8 cellular contexts compared by ENCODE assay signal in the genomic region with DNA sequence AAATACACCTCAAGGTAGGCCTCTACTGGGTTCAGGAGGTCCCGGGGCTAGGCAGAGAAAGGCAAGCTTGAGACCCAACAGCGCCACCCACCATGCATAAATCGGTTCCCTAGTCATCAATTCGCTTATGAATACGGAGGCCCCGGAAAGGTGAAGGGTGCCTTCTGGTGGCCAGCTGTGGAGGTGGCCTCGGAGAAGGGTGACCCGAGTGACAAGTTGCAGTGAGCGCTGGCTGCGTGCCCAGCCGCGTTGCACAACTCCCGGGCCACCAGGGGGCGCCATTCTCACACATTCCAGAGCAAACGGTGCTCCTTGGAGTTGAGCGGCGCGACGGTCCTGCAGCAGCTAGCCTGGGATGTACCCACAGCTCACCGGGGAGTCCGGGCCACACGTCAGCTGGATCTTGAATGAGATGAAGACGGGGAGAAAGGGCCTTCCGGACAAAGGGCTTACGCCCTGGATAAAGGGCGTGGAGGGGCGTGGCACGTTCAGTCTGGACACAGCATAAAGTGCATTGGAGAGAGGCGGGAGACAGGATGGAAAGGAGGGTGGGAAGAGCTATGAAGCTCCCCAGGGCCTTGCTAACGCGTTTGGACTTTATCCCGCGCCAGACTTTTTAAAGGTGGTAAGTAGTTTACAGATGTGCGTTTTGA. TPM values are rescaled to one million over a fixed set of nuclear protein-coding genes. Genes with fewer than 3 reads are reported as not detected.
DNase-seq lines count a peak whose midpoint lies in the region; ATAC-seq and TF ChIP-seq lines count a peak whose summit lies in the region.

No MANE protein-coding gene starts in this region.

- intact Hi-C loops in dorsolateral prefrontal cortex (cut with DNase I) (loop anchor here in 1 of 2 donors (2.0 to 5.0 kb wide), 6 partner anchors 21 to 431 kb away; partner anchors contain the start of gene TMSB10), lower lobe of right lung (cut with DNase I) (no loop called here)

- TF ChIP-seq CTCF in dorsolateral prefrontal cortex (IDR thresholded peaks at IDR 0.05 in 54 of 56, conservative IDR thresholded peaks at IDR 0.05 in 2 of 56; ENCODE audit: low read depth in 1 of 56, partially characterized antibody in 56 of 56) (peak; percentile 79 to 99 (median 95)), lower lobe of right lung (IDR thresholded peaks at IDR 0.05) (peak; percentile 99)

- no peaks in the 10 kb centered on the region for H3K36me3 Mint-ChIP-seq in CD4-positive, CD25-positive, alpha-beta regulatory T cell

- peak; percentile 93 to 98 (median 96) for DNase-seq in CD4-positive, CD25-positive, alpha-beta regulatory T cell
- DNase-seq in NCI-H748 (lab: John Stamatoyannopoulos, UW; ENCODE audit: unreplicated experiment), result peak; percentile 87
- peak; percentile 99 for DNase-seq in activated CD4-positive, alpha-beta T cell treated with anti-CD3 and anti-CD28 coated beads, Interleukin-2, amount 50 U/mL, for 1 hour
- DNase-seq in dorsolateral prefrontal cortex, result peak; percentile 82 to 97 (median 92)
- DNase-seq in lower lobe of right lung, result peak; percentile 97
- DNase-seq in stimulated activated CD4-positive, alpha-beta T cell treated with anti-CD3 and anti-CD28 coated beads, TNF-alpha, amount 100 ng/mL, for 48 hours (ENCODE audit: low read depth in 3 of 3), result peak; percentile 98 to 100 (median 99)

- peak overlapping the region; percentile 95 to 100 (median 97) for H3K27ac Mint-ChIP-seq in CD4-positive, CD25-positive, alpha-beta regulatory T cell

- H3K36me3 ChIP-seq in CD4-positive, CD25-positive, alpha-beta regulatory T cell (ENCODE audit: control insufficient read depth, insufficient read depth, low read length), result no peaks in the 10 kb centered on the region
- H3K36me3 ChIP-seq in lower lobe of right lung, result no peaks in the 10 kb centered on the region

- H3K27ac ChIP-seq in CD4-positive, CD25-positive, alpha-beta regulatory T cell (ENCODE audit: insufficient read depth, low read length, poor library complexity, severe bottlenecking), result peak overlapping the region; percentile 82
- H3K27ac ChIP-seq in dorsolateral prefrontal cortex, result peak overlapping the region in 8 of 59 donors; percentile 5 to 78 (median 19)
- H3K27ac ChIP-seq in lower lobe of right lung, result peak overlapping the region; percentile 73

- ATAC-seq in CD4-positive, CD25-positive, alpha-beta regulatory T cell (ENCODE audit: low read depth in 2 of 2), result peak; percentile 83 to 87
- ATAC-seq in GM19397 (IDR thresholded peaks at IDR 0.05; ENCODE audit: unreplicated experiment) (peak; percentile 82), HG03558 (IDR thresholded peaks at IDR 0.05; ENCODE audit: extremely low read depth, unreplicated experiment) (peak; percentile 71), lower lobe of right lung (peak; percentile 93 to 96)

- no peaks in the 10 kb centered on the region for H3K9me3 ChIP-seq in CD4-positive, CD25-positive, alpha-beta regulatory T cell (ENCODE audit: control insufficient read depth in 2 of 2, low read length in 2 of 2)
- no peaks in the 10 kb centered on the region for H3K9me3 ChIP-seq in lower lobe of right lung

- peak overlapping the region; percentile 83 for H3K4me3 ChIP-seq in CD4-positive, CD25-positive, alpha-beta regulatory T cell (ENCODE audit: low read depth, low read length)
- peak overlapping the region in 58 of 59 donors; percentile 27 to 74 (median 54) for H3K4me3 ChIP-seq in dorsolateral prefrontal cortex
- H3K4me3 ChIP-seq in lower lobe of right lung, result peak overlapping the region; percentile 50

- no peaks in the 10 kb centered on the region for H3K27me3 Mint-ChIP-seq in CD4-positive, CD25-positive, alpha-beta regulatory T cell

- H3K27me3 ChIP-seq in CD4-positive, CD25-positive, alpha-beta regulatory T cell (ENCODE audit: control insufficient read depth, insufficient read depth, low read length), result no peaks in the 10 kb centered on the region
- H3K27me3 ChIP-seq in dorsolateral prefrontal cortex (no peaks in the 10 kb centered on the region), lower lobe of right lung (ENCODE audit: low read depth) (no peaks in the 10 kb centered on the region)

- peaks cover 0 to 3% (median 0%) of the 10 kb centered on the region in 7 donors for H3K9me3 Mint-ChIP-seq in CD4-positive, CD25-positive, alpha-beta regulatory T cell

- peaks cover 58% of the 10 kb centered on the region for H3K4me1 ChIP-seq in CD4-positive, CD25-positive, alpha-beta regulatory T cell (ENCODE audit: control insufficient read depth, insufficient read depth, low read length, poor library complexity, severe bottlenecking)
- H3K4me1 ChIP-seq in lower lobe of right lung, result peaks cover 38% of the 10 kb centered on the region

- peak overlapping the region; percentile 95 to 98 (median 97) for H3K4me3 Mint-ChIP-seq in CD4-positive, CD25-positive, alpha-beta regulatory T cell

- peaks cover 22 to 59% (median 41%) of the 10 kb centered on the region in 4 donors for H3K4me1 Mint-ChIP-seq in CD4-positive, CD25-positive, alpha-beta regulatory T cell

RNA-seq across cellular contexts. Expression of gene TMSB10, which starts 20.4 kb away (rescaled TPM):
- 2,468 TPM for total RNA-seq in CD4-positive, CD25-positive, alpha-beta regulatory T cell
- polyA plus RNA-seq in CD4-positive, CD25-positive, alpha-beta regulatory T cell, result over 10,000 TPM in 1 of 4 donors, 1,000 to 10,000 TPM in 3; 7,086 to 10,693 (median 8,015) TPM
- 1,000 to 10,000 TPM in 44 of 120 experiments, 100 to 1,000 TPM in 76; 441 to 1,542 (median 928) TPM for total RNA-seq in dorsolateral prefrontal cortex
- total RNA-seq in lower lobe of right lung, result 1,739 TPM

RNA-seq across cellular contexts. Expression of gene TRABD2A, which starts 45.0 kb away (rescaled TPM):
- total RNA-seq in CD4-positive, CD25-positive, alpha-beta regulatory T cell, result 48.8 TPM
- 10 to 100 TPM; 32.9 to 41.2 (median 38.7) TPM for polyA plus RNA-seq in CD4-positive, CD25-positive, alpha-beta regulatory T cell
- total RNA-seq in dorsolateral prefrontal cortex (10 to 100 TPM in 61 of 120 experiments, 1 to 10 TPM in 59; 3.6 to 26.3 (median 10.1) TPM), lower lobe of right lung (5.4 TPM)

RNA-seq across cellular contexts. Expression of gene KCMF1, which starts 45.1 kb away (rescaled TPM):
- total RNA-seq in CD4-positive, CD25-positive, alpha-beta regulatory T cell, result 80.0 TPM
- 10 to 100 TPM; 21.3 to 41.8 (median 28.5) TPM for polyA plus RNA-seq in CD4-positive, CD25-positive, alpha-beta regulatory T cell
- total RNA-seq in dorsolateral prefrontal cortex, result 10 to 100 TPM; 43.1 to 97.7 (median 72.5) TPM
- 64.2 TPM for total RNA-seq in lower lobe of right lung
